Comparison of ENCODE assay signal across 22 cellular contexts in genomic region chrX:19862634-19863236, GRCh38. TPM values are rescaled to one million over a fixed set of nuclear protein-coding genes. Genes with fewer than 3 reads are reported as not detected.
DNase-seq lines count a peak whose midpoint lies in the region; ATAC-seq and TF ChIP-seq lines count a peak whose summit lies in the region.
"Had no signal": no experiment of that assay in that cellular context is flagged by ENCODE, and none has a peak within 500 bp of the region (broad histone marks: within the 10 kb centered on the region; RNA-seq: fewer than 3 reads in every experiment).

No MANE protein-coding gene starts in this region.

- no peaks in the 10 kb centered on the region for H3K27me3 ChIP-seq in BLaER1 treated with 17β-estradiol and CSF1 and Interleukin-3, amounts not matched to agents 10 nM and 100 nM
- H3K27me3 ChIP-seq in GM23338 (ENCODE audit: insufficient read depth) = no peaks in the 10 kb centered on the region
- H3K27me3 ChIP-seq in SJCRH30 = no peaks in the 10 kb centered on the region
- no peaks in the 10 kb centered on the region for H3K27me3 ChIP-seq in foreskin keratinocyte

- peaks cover 2% of the 10 kb centered on the region for H3K27me3 Mint-ChIP-seq in GM23338 (ENCODE audit: insufficient read depth, low read depth, poor library complexity)
- peaks cover 0 to 5% of the 10 kb centered on the region in 2 donors for H3K27me3 Mint-ChIP-seq in natural killer cell treated with Interleukin-12 subunit alpha and Interleukin-12 subunit beta and Interleukin-15 and Interleukin-18, amount 100 ng/mL, for 72 hours
- no peaks in the 10 kb centered on the region for H3K27me3 Mint-ChIP-seq in Calu3 (ENCODE audit: unreplicated experiment)
- H3K27me3 Mint-ChIP-seq: activated CD4-positive, alpha-beta T cell treated with anti-CD3 and anti-CD28 coated beads, Interleukin-2, amount 10 ng/mL, durations not matched to agents 7 days and 5 days; CD4-positive, alpha-beta memory T cell had no signal

- DNase-seq in GM23338 (ENCODE audit: low spot score) (peak; percentile 13), SJCRH30 (no peak), NCI-H1930 (lab: John Stamatoyannopoulos, UW) (no peak), foreskin keratinocyte (no peak), Calu3 (no peak)
- peak; percentile 44 for DNase-seq in natural killer cell treated with Interleukin-12 subunit alpha and Interleukin-12 subunit beta and Interleukin-15 and Interleukin-18, amount 100 ng/mL, for 72 hours (ENCODE audit: low spot score)
- DNase-seq: ACHN; activated CD4-positive, alpha-beta T cell treated with anti-CD3 and anti-CD28 coated beads, Interleukin-2, amount 10 ng/mL, durations not matched to agents 7 days and 5 days; activated gamma-delta T cell treated with Interleukin-2 at 50 U/mL for 16 hours; amniotic stem cell; CD4-positive, alpha-beta memory T cell; central memory CD4-positive, alpha-beta T cell; effector CD8-positive, alpha-beta T cell; glutamatergic neuron; lower lobe of right lung; MM.1S; NCI-H1694 treated with DMSO at 0.1 percent for 48 hours; NCI-H446 had no signal

- peaks cover 7% of the 10 kb centered on the region; the same call in 2 of the 3 replicates for H3K9me3 Mint-ChIP-seq in GM23338
- no peaks in the 10 kb centered on the region for H3K9me3 Mint-ChIP-seq in natural killer cell treated with Interleukin-12 subunit alpha and Interleukin-12 subunit beta and Interleukin-15 and Interleukin-18, amount 100 ng/mL, for 72 hours
- no peaks in the 10 kb centered on the region for H3K9me3 Mint-ChIP-seq in Calu3 (ENCODE audit: low read depth, unreplicated experiment)
- H3K9me3 Mint-ChIP-seq: activated CD4-positive, alpha-beta T cell treated with anti-CD3 and anti-CD28 coated beads, Interleukin-2, amount 10 ng/mL, durations not matched to agents 7 days and 5 days; CD4-positive, alpha-beta memory T cell had no signal

- H3K4me2 ChIP-seq in BLaER1 treated with 17β-estradiol and CSF1 and Interleukin-3, amounts not matched to agents 10 nM and 100 nM = peak overlapping the region; percentile 82 to 98 (median 89)
- peak overlapping the region; percentile 60 for H3K4me2 ChIP-seq in GM23338

- peak overlapping the region; percentile 10 to 59 (median 46); a peak in 13 of 20 replicates for H3K4me3 ChIP-seq in BLaER1 treated with 17β-estradiol and CSF1 and Interleukin-3, amounts not matched to agents 10 nM and 100 nM
- H3K4me3 ChIP-seq in GM23338 = no peak overlapping the region
- no peak overlapping the region for H3K4me3 ChIP-seq in SJCRH30
- H3K4me3 ChIP-seq: lower lobe of right lung, prostate gland had no signal

- peaks cover 0 to under 1% (median 0%) of the 10 kb centered on the region in 11 experiments; a peak in 3 of 22 replicates for H4K20me1 ChIP-seq in BLaER1 treated with 17β-estradiol and CSF1 and Interleukin-3, amounts not matched to agents 10 nM and 100 nM
- no peaks in the 10 kb centered on the region for H4K20me1 ChIP-seq in GM23338 (replicated peaks; ENCODE audit: insufficient read depth)

- peak; percentile 82 for ATAC-seq in GM23338
- no peak for ATAC-seq in natural killer cell treated with Interleukin-12 subunit alpha and Interleukin-12 subunit beta and Interleukin-15 and Interleukin-18, amount 100 ng/mL, for 72 hours
- ATAC-seq in foreskin keratinocyte = no peak
- ATAC-seq in GM19467 (IDR thresholded peaks at IDR 0.05; ENCODE audit: unreplicated experiment) = no peak
- ATAC-seq: HepG2 had no signal

- CTCF ChIA-PET in Calu3 (lab: Charles Lee) = no interaction called here

- intact Hi-C loops in Calu3 (cut with micrococcal nuclease; ENCODE audit: unreplicated experiment) = no loop called here

- H2AFZ ChIP-seq in GM23338 = no peak overlapping the region

- no peaks in the 10 kb centered on the region for H3K9me2 ChIP-seq in GM23338 (ENCODE audit: insufficient read depth)

- no peaks in the 10 kb centered on the region for H3F3A ChIP-seq in GM23338 (replicated peaks; ENCODE audit: low read depth)

- H3K36me3 Mint-ChIP-seq in GM23338 (ENCODE audit: low read depth) = peaks cover 8% of the 10 kb centered on the region
- H3K36me3 Mint-ChIP-seq in natural killer cell treated with Interleukin-12 subunit alpha and Interleukin-12 subunit beta and Interleukin-15 and Interleukin-18, amount 100 ng/mL, for 72 hours = no peaks in the 10 kb centered on the region
- no peaks in the 10 kb centered on the region for H3K36me3 Mint-ChIP-seq in Calu3 (ENCODE audit: insufficient read depth, unreplicated experiment)
- H3K36me3 Mint-ChIP-seq: CD4-positive, alpha-beta memory T cell had no signal

- H3K79me2 ChIP-seq in GM23338 (replicated peaks; ENCODE audit: insufficient read depth) = no peaks in the 10 kb centered on the region; the same call in 1 of the 2 replicates

- TF ChIP-seq CTCF in GM23338 (conservative IDR thresholded peaks at IDR 0.05; ENCODE audit: low read depth in 2 of 2) = no peak
- TF ChIP-seq CTCF in foreskin keratinocyte (conservative IDR thresholded peaks at IDR 0.05) = no peak
- no peak for TF ChIP-seq CTCF in Calu3 (IDR thresholded peaks at IDR 0.05; ENCODE audit: unreplicated experiment)

- H3K9me3 ChIP-seq in BLaER1 treated with 17β-estradiol and CSF1 and Interleukin-3, amounts not matched to agents 10 nM and 100 nM (replicated peaks in 1 of 11) = no peaks in the 10 kb centered on the region
- H3K9me3 ChIP-seq in SJCRH30 (replicated peaks) = no peaks in the 10 kb centered on the region
- H3K9me3 ChIP-seq: lower lobe of right lung, prostate gland had no signal

- peaks cover 71 to 93% (median 80%) of the 10 kb centered on the region in 10 experiments for H3K4me1 ChIP-seq in BLaER1 treated with 17β-estradiol and CSF1 and Interleukin-3, amounts not matched to agents 10 nM and 100 nM
- H3K4me1 ChIP-seq in GM23338 (ENCODE audit: insufficient read depth) (peaks cover 36% of the 10 kb centered on the region; the same call in 1 of the 2 replicates), SJCRH30 (peaks cover 37% of the 10 kb centered on the region), foreskin keratinocyte (no peaks in the 10 kb centered on the region)
- H3K4me1 ChIP-seq: prostate gland had no signal

- no TSS peak for BruUV-seq in Calu3 (replicated peaks; lab: Mats Ljungman, UMichigan)

- H3K4me1 Mint-ChIP-seq in GM23338 = peaks cover 50% of the 10 kb centered on the region
- peaks cover 36 to 48% of the 10 kb centered on the region in 2 donors for H3K4me1 Mint-ChIP-seq in natural killer cell treated with Interleukin-12 subunit alpha and Interleukin-12 subunit beta and Interleukin-15 and Interleukin-18, amount 100 ng/mL, for 72 hours (ENCODE audit: low read depth in 2 of 2)
- peaks cover 13% of the 10 kb centered on the region for H3K4me1 Mint-ChIP-seq in Calu3 (ENCODE audit: low read depth, unreplicated experiment)

- H3K27ac Mint-ChIP-seq in GM23338 (no peak overlapping the region), Calu3 (ENCODE audit: unreplicated experiment) (no peak overlapping the region)
- no peak overlapping the region for H3K27ac Mint-ChIP-seq in natural killer cell treated with Interleukin-12 subunit alpha and Interleukin-12 subunit beta and Interleukin-15 and Interleukin-18, amount 100 ng/mL, for 72 hours
- H3K27ac Mint-ChIP-seq: activated CD4-positive, alpha-beta T cell treated with anti-CD3 and anti-CD28 coated beads, Interleukin-2, amount 10 ng/mL, durations not matched to agents 7 days and 5 days had no signal

- H3K9ac ChIP-seq in BLaER1 treated with 17β-estradiol and CSF1 and Interleukin-3, amounts not matched to agents 10 nM and 100 nM = peak overlapping the region; percentile 25 to 84 (median 76); a peak in 21 of 22 replicates

- H3K4me3 Mint-ChIP-seq in GM23338 = peak overlapping the region; percentile 12; the same call in 1 of the 3 replicates
- no peak overlapping the region for H3K4me3 Mint-ChIP-seq in natural killer cell treated with Interleukin-12 subunit alpha and Interleukin-12 subunit beta and Interleukin-15 and Interleukin-18, amount 100 ng/mL, for 72 hours
- H3K4me3 Mint-ChIP-seq in Calu3 (ENCODE audit: low read depth, unreplicated experiment) = no peak overlapping the region
- H3K4me3 Mint-ChIP-seq: activated CD4-positive, alpha-beta T cell treated with anti-CD3 and anti-CD28 coated beads, Interleukin-2, amount 10 ng/mL, durations not matched to agents 7 days and 5 days; CD4-positive, alpha-beta memory T cell had no signal

- peak overlapping the region; percentile 44 to 96 (median 88); a peak in 21 of 22 replicates for H3K27ac ChIP-seq in BLaER1 treated with 17β-estradiol and CSF1 and Interleukin-3, amounts not matched to agents 10 nM and 100 nM
- no peak overlapping the region for H3K27ac ChIP-seq in GM23338 (ENCODE audit: low read depth)
- H3K27ac ChIP-seq in SJCRH30 = peak overlapping the region; percentile 88
- H3K27ac ChIP-seq in foreskin keratinocyte = no peak overlapping the region
- H3K27ac ChIP-seq: lower lobe of right lung, prostate gland had no signal

- H3K36me3 ChIP-seq in BLaER1 treated with 17β-estradiol and CSF1 and Interleukin-3, amounts not matched to agents 10 nM and 100 nM = peaks cover 0 to 9% (median 0%) of the 10 kb centered on the region in 11 experiments; a peak in 3 of 22 replicates
- no peaks in the 10 kb centered on the region for H3K36me3 ChIP-seq in GM23338 (ENCODE audit: insufficient read depth)
- no peaks in the 10 kb centered on the region for H3K36me3 ChIP-seq in SJCRH30
- H3K36me3 ChIP-seq: lower lobe of right lung, prostate gland had no signal

TF ChIP-seq in GM23338, 12 proteins besides CTCF, POLR2A, EP300 and RAD21 (continues in another document):
- no peak for TF ChIP-seq EZH2phosphoT487 (IDR thresholded peaks at IDR 0.05; ENCODE audit: unreplicated experiment)

RNA-seq across cellular contexts. Expression of gene SH3KBP1, which starts 24.7 kb away (rescaled TPM):
- 10.4 and 15.3 TPM in 2 replicates for total RNA-seq in GM23338 (2014; rRNA removed; shearing (Covaris generic))
- polyA plus RNA-seq in GM23338 (2016; fragmentation: Nextera tagmentation; extraction: Ambion mirVana) (21.5 and 21.9 TPM in 2 replicates), foreskin keratinocyte (12.0 and 17.9 TPM in 2 replicates)
- 64.2 and 66.1 TPM in 2 replicates for total RNA-seq in SJCRH30 (2014; rRNA removed; shearing (Covaris generic))
- total RNA-seq in natural killer cell treated with Interleukin-12 subunit alpha and Interleukin-12 subunit beta and Interleukin-15 and Interleukin-18, amount 100 ng/mL, for 72 hours = 10 to 100 TPM; 68.5 to 83.4 TPM
- total RNA-seq in foreskin keratinocyte (16.6 and 24.5 TPM in 2 replicates), Calu3 (2022) (97.9 and 105 TPM in 2 replicates)

Comparison
In these comparisons a context has a peak if more than half of its experiments do, and no peak if none do; other contexts are left out.
1. H3K27ac ChIP-seq: peak in BLaER1 treated with 17β-estradiol and CSF1 and Interleukin-3, amounts not matched to agents 10 nM and 100 nM (11 of 11) and SJCRH30 (single experiment); none in GM23338 (single experiment) and foreskin keratinocyte (single experiment).
2. H3K4me3 ChIP-seq: peak in BLaER1 treated with 17β-estradiol and CSF1 and Interleukin-3, amounts not matched to agents 10 nM and 100 nM (10 of 10); none in GM23338 (single experiment) and SJCRH30 (single experiment).
3. DNase-seq: peak in GM23338 (single experiment) and natural killer cell treated with Interleukin-12 subunit alpha and Interleukin-12 subunit beta and Interleukin-15 and Interleukin-18, amount 100 ng/mL, for 72 hours (single experiment); none in SJCRH30 (0 of 2), NCI-H1930 (0 of 2), foreskin keratinocyte (0 of 2) and Calu3 (single experiment).